Comparison of ENCODE assay signal across 8 cellular contexts in the genomic region with DNA sequence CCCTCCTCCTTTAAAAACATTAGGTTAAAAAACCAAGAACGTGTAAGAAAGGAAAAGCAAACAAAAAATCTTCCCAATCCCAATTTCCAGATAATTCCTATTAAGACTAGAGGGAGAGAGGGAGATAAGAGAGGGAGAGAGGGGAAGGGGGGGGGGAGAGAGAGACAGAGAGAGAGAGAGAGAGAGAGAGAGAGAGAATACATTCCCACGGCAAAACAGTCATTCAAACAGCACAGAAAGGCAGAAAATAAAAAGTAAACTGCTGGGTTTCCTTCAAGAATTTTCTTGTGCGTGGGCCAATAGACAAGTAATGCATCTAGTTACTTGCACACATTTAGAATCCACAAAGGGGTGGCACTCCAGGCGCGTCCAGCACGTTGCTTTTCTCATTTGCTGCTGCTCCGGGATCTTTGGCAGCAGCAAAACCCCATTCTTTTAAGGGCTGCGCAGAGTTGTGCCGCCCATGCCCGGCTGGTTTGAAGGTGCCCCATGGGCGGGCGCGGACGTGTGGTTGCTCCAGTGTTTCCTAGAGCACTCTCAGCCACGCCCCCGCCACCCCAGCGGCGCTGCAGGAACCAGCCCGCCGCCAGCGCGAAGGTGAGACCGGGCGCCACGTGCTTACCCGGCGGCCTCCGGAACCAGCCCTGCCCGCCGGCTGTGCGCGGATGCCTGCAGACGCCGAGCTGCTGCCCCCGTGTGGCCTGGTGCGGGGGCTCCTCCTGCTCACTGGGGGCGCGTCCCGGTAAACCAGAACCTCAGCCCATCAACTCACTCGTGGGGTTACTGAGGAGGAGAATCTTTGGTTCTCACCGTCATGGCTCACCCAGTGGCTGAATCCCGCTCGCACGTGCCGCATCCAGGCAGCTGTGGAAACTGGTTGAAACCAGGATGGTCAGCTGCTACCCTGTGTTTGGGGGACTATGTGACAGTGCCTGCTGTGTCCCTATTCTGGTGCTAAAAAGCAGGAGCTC. TPM values are rescaled to one million over a fixed set of nuclear protein-coding genes. Genes with fewer than 3 reads are reported as not detected.
A peak's percentile ranks its signal among the peaks of the same experiment; 100 is the strongest.
DNase-seq lines count a peak whose midpoint lies in the region; ATAC-seq and TF ChIP-seq lines count a peak whose summit lies in the region.

No MANE protein-coding gene starts in this region.

- H3K4me3 Mint-ChIP-seq in naive B cell, result peak overlapping the region in 2 of 8 donors; percentile 2 to 47

- H3K4me3 ChIP-seq in BLaER1 treated with 17β-estradiol and CSF1 and Interleukin-3, amounts not matched to agents 10 nM and 100 nM, result peak overlapping the region in 2 of 10 experiments; percentile 34 to 48; a peak in 4 of 20 replicates
- H3K4me3 ChIP-seq in epithelial cell of esophagus (ENCODE audit: low read length), result peak overlapping the region; percentile 7

- no peaks in the 10 kb centered on the region for H4K20me1 ChIP-seq in BLaER1 treated with 17β-estradiol and CSF1 and Interleukin-3, amounts not matched to agents 10 nM and 100 nM

- no peaks in the 10 kb centered on the region for H3K36me3 ChIP-seq in BLaER1 treated with 17β-estradiol and CSF1 and Interleukin-3, amounts not matched to agents 10 nM and 100 nM

- H3K27me3 ChIP-seq in BLaER1 treated with 17β-estradiol and CSF1 and Interleukin-3, amounts not matched to agents 10 nM and 100 nM, result peaks cover 15 to 25% (median 19%) of the 10 kb centered on the region in 11 experiments

- TF ChIP-seq CTCF in epithelial cell of esophagus (IDR thresholded peaks at IDR 0.05; ENCODE audit: insufficient read depth, low read depth, low read length, missing control alignments), result peak; percentile 54

- DNase-seq in GM19240 (ENCODE audit: insufficient read length, low spot score) (peak; percentile 56), NCI-H748 treated with DMSO at 0.1 percent for 48 hours (lab: John Stamatoyannopoulos, UW) (peak; percentile 60), epithelial cell of esophagus (ENCODE audit: low read depth) (peak; percentile 82), naive B cell (peak; percentile 25)
- peak; percentile 73 for DNase-seq in activated CD8-positive, alpha-beta memory T cell treated with anti-CD3 and anti-CD28 coated beads, Interleukin-2, amount 50 U/mL, for 4 hours
- DNase-seq in stimulated activated naive CD4-positive, alpha-beta T cell (lab: John Stamatoyannopoulos, UW), result peak; percentile 28 to 68 (median 54)

- H3K36me3 Mint-ChIP-seq in naive B cell, result peaks cover 4 to 29% of the 10 kb centered on the region in 2 donors

- peaks cover 6 to 12% (median 6%) of the 10 kb centered on the region in 3 donors for H3K4me1 Mint-ChIP-seq in naive B cell

- peaks cover 0 to 12% (median 0%) of the 10 kb centered on the region in 11 experiments; a peak in 4 of 22 replicates for H3K9me3 ChIP-seq in BLaER1 treated with 17β-estradiol and CSF1 and Interleukin-3, amounts not matched to agents 10 nM and 100 nM (replicated peaks in 1 of 11)

- H3K27ac Mint-ChIP-seq in naive B cell, result peak overlapping the region in 1 of 6 donors; percentile 73

- H3K27ac ChIP-seq in BLaER1 treated with 17β-estradiol and CSF1 and Interleukin-3, amounts not matched to agents 10 nM and 100 nM, result no peak overlapping the region

- H3K9ac ChIP-seq in BLaER1 treated with 17β-estradiol and CSF1 and Interleukin-3, amounts not matched to agents 10 nM and 100 nM, result no peak overlapping the region

- peaks cover 61 to 91% (median 81%) of the 10 kb centered on the region in 3 donors for H3K27me3 Mint-ChIP-seq in naive B cell

- peak overlapping the region; percentile 42 to 76 (median 62) for H3K4me2 ChIP-seq in BLaER1 treated with 17β-estradiol and CSF1 and Interleukin-3, amounts not matched to agents 10 nM and 100 nM

- ATAC-seq in HG03378 (IDR thresholded peaks at IDR 0.05; ENCODE audit: unreplicated experiment), result peak; percentile 62
- ATAC-seq in naive B cell (ENCODE audit: low read depth in 2 of 2), result peak; percentile 82 to 85

- H3K9me3 Mint-ChIP-seq in naive B cell, result peaks cover 5 to 16% (median 10%) of the 10 kb centered on the region in 7 donors

- H3K4me1 ChIP-seq in BLaER1 treated with 17β-estradiol and CSF1 and Interleukin-3, amounts not matched to agents 10 nM and 100 nM, result peaks cover 0 to 20% (median 12%) of the 10 kb centered on the region in 10 experiments; a peak in 13 of 20 replicates

RNA-seq across cellular contexts. Expression of a gene that starts 44.6 kb away (rescaled TPM):
- not detected for polyA plus RNA-seq in naive B cell (ENCODE audit: low read depth in 6 of 6)

RNA-seq across cellular contexts. Expression of a gene that starts 48.6 kb away (rescaled TPM):
- not detected for polyA plus RNA-seq in naive B cell (ENCODE audit: low read depth in 6 of 6)

Comparison
In these comparisons a context has a peak if more than half of its experiments do, and no peak if none do; other contexts are left out.
1. DNase-seq: peak in every context shown above with its lines; median percentile 82 in epithelial cell of esophagus; 73 in activated CD8-positive, alpha-beta memory T cell treated with anti-CD3 and anti-CD28 coated beads, Interleukin-2, amount 50 U/mL, for 4 hours; 60 in NCI-H748 treated with DMSO at 0.1 percent for 48 hours; 56 in GM19240; 54 in stimulated activated naive CD4-positive, alpha-beta T cell; 25 in naive B cell.